ENCODE assay signal across 9 cellular contexts in the genomic region with DNA sequence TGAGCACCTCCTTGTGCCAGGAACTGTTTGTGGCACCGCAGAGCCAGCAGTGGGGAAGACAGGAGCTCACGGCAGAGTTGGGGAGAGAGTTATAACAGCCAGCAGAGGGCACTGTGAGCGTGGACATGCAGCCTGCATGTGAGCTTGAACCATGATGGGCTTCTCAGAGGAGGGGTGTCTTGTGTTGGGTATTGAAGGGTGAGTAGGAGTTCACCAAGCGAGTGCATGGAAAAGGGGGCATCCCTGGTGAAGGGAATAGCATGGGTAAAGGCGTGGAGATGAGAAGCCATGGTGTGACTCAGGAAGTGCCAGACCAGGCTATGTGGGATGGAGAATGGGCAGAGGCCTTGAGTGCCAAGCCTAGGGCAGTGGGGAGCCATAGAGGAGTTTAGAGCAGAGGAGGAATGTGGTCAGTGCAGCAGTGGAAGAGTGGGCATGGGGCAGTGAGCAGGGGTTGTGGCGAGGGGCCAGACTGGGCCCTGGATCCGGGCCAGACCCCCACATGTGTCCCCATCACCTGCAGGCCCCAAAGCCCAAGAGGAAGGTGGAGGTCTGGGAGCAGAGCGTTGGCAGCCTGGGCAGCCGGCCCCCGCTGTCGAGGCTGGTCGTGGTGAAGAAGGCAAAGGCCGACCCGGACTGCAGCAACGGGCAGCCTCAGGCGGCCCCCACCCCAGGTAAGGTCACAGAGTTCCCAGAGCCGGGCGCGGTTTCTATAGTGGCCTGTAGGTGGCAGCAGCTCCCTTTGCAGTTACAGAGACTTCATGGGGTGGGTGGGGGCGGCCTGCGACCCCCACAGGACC. TPM values are rescaled to one million over a fixed set of nuclear protein-coding genes. Genes with fewer than 3 reads are reported as not detected.
A peak's percentile ranks its signal among the peaks of the same experiment; 100 is the strongest.
DNase-seq lines count a peak whose midpoint lies in the region; ATAC-seq and TF ChIP-seq lines count a peak whose summit lies in the region.
"Had no signal": no experiment of that assay in that cellular context is flagged by ENCODE, and none has a peak within 500 bp of the region (broad histone marks: within the 10 kb centered on the region; RNA-seq: fewer than 3 reads in every experiment).

No MANE protein-coding gene starts in this region.

- H3K9me3 ChIP-seq in BE2C (0 out of 2 replicates have a peak, but pooled peaks cover 3% of the 10 kb centered on the region), HEK293 (ENCODE audit: control insufficient read depth, insufficient read depth, low read depth, low read length) (no peaks in the 10 kb centered on the region), psoas muscle (no peaks in the 10 kb centered on the region)

- POLR2A ChIA-PET in HEK293 (lab: Yijun Ruan, JAX) = interaction anchor here (0.7 to 1.2 kb wide), 10 partner anchors 37 to 258 kb away, joined by 3 to 13 read pairs (median 4); partner anchors contain the start of genes CHAF1A, FSD1, MPND and SH3GL1

- H3K27me3 ChIP-seq in BE2C (no peaks in the 10 kb centered on the region), psoas muscle (ENCODE audit: insufficient read depth in 3 of 3, low read length in 2 of 3) (no peaks in the 10 kb centered on the region)

- intact Hi-C loops in psoas muscle (cut with DNase I) = loop anchor here in 1 of 2 donors (2.0 to 10.0 kb wide), 2 partner anchors 88 to 258 kb away; no protein-coding TSS in a partner anchor

- H3K4me1 ChIP-seq in BE2C (no peaks in the 10 kb centered on the region; the same call in none of the 2 replicates), HEK293 (ENCODE audit: control insufficient read depth, insufficient read depth, low read length) (no peaks in the 10 kb centered on the region), psoas muscle (no peaks in the 10 kb centered on the region)

- H3K36me3 ChIP-seq in BE2C = peaks cover 28% of the 10 kb centered on the region
- peaks cover 20 to 32% of the 10 kb centered on the region in 2 experiments; a peak in 2 of 3 replicates for H3K36me3 ChIP-seq in HEK293 (ENCODE audit: control insufficient read depth in 2 of 2, insufficient read depth in 1 of 2, low read length in 2 of 2)
- peaks cover 10 to 91% of the 10 kb centered on the region in 2 donors for H3K36me3 ChIP-seq in psoas muscle (ENCODE audit: insufficient read depth in 1 of 2, low read depth in 1 of 2)

- WGBS in psoas muscle, 3 donors = 38 to 49% (median 38%) methylated on average over 18 to 21 of the region's 21 CpGs

- CTCF ChIA-PET in HEK293 (lab: Yijun Ruan, JAX) = interaction anchor here (0.5 to 4.3 kb wide), 53 partner anchors 9 to 1226 kb away, joined by 3 to 92 read pairs (median 5); partner anchors contain the start of genes CHAF1A, MPND, PLIN5 and SH3GL1

- TF ChIP-seq CTCF in BE2C (IDR thresholded peaks at IDR 0.05; ENCODE audit: low read depth, low read length) (peak; percentile 88), HEK293 (tag by site-specific recombination; IDR thresholded peaks at IDR 0.05) (peak; percentile 91), psoas muscle (IDR thresholded peaks at IDR 0.05) (peak; percentile 77)

- peak; percentile 49 to 82 (median 74) for ATAC-seq in psoas muscle

- DNase-seq in BE2C (peak; percentile 83), SHP77 treated with DMSO at 0.1 percent for 48 hours (lab: John Stamatoyannopoulos, UW) (peak; percentile 11), glomerular visceral epithelial cell (ENCODE audit: extremely low spot score) (peak; percentile 61), psoas muscle (peak; percentile 53 to 75), NCI-H1436 treated with DMSO at 0.1 percent for 48 hours (lab: John Stamatoyannopoulos, UW) (no peak), NCI-H1048 (lab: John Stamatoyannopoulos, UW) (no peak)
- DNase-seq in activated T-helper 9 cell treated with anti-CD3 and anti-CD28 coated beads, Interleukin-2, amount 50 U/mL, for 16 hours (ENCODE audit: low read depth) = peak; percentile 40

- no peak overlapping the region for H3K27ac ChIP-seq in HEK293 (ENCODE audit: extremely low read depth, low read depth, low read length)
- no peak overlapping the region for H3K27ac ChIP-seq in psoas muscle

- no peak overlapping the region for H3K4me3 ChIP-seq in BE2C (ENCODE audit: low read depth, low read length)
- H3K4me3 ChIP-seq in HEK293 (ENCODE audit: low read depth, low read length) = no peak overlapping the region
- H3K4me3 ChIP-seq in psoas muscle = no peak overlapping the region

TF ChIP-seq in HEK293, 187 proteins besides CTCF, POLR2A, EP300 and RAD21 (continues in another document):
- no peak for TF ChIP-seq ZSCAN23 (tag by site-specific recombination; IDR thresholded peaks at IDR 0.05)
- peak; percentile 17 for TF ChIP-seq ZBTB26 (tag by site-specific recombination; optimal IDR thresholded peaks at IDR 0.05)
- TF ChIP-seq ZFP3 (tag by site-specific recombination; IDR thresholded peaks at IDR 0.05; ENCODE audit: low read depth) = peak; percentile 100
- TF ChIP-seq ZFHX2 (tag by site-specific recombination; conservative IDR thresholded peaks at IDR 0.05) = peak; percentile 30; the same call in 1 of the 2 replicates
- TF ChIP-seq ZBTB48 (tag by site-specific recombination; IDR thresholded peaks at IDR 0.05) = 0 out of 2 replicates have a peak, but pooled peaks have one; percentile 15
- TF ChIP-seq GLIS1 (tag by site-specific recombination; IDR thresholded peaks at IDR 0.05) = peak; percentile 22; the same call in 1 of the 2 replicates
- peak; percentile 79; the same call in 1 of the 2 replicates for TF ChIP-seq GLIS2 (tag by site-specific recombination; IDR thresholded peaks at IDR 0.05)
- TF ChIP-seq ZNF24 (tag by site-specific recombination; IDR thresholded peaks at IDR 0.05) = 0 out of 2 replicates have a peak, but pooled peaks have one; percentile 30
- TF ChIP-seq ZNF621 (tag by site-specific recombination; IDR thresholded peaks at IDR 0.05) = no peak
- 0 out of 2 replicates have a peak, but pooled peaks have one; percentile 12 for TF ChIP-seq ZNF335 (tag by site-specific recombination; conservative IDR thresholded peaks at IDR 0.05)
- TF ChIP-seq ZNF341 (tag by site-specific recombination; IDR thresholded peaks at IDR 0.05; ENCODE audit: low read depth) = peak; percentile 59; the same call in 1 of the 2 replicates
- TF ChIP-seq, protein P1, sequence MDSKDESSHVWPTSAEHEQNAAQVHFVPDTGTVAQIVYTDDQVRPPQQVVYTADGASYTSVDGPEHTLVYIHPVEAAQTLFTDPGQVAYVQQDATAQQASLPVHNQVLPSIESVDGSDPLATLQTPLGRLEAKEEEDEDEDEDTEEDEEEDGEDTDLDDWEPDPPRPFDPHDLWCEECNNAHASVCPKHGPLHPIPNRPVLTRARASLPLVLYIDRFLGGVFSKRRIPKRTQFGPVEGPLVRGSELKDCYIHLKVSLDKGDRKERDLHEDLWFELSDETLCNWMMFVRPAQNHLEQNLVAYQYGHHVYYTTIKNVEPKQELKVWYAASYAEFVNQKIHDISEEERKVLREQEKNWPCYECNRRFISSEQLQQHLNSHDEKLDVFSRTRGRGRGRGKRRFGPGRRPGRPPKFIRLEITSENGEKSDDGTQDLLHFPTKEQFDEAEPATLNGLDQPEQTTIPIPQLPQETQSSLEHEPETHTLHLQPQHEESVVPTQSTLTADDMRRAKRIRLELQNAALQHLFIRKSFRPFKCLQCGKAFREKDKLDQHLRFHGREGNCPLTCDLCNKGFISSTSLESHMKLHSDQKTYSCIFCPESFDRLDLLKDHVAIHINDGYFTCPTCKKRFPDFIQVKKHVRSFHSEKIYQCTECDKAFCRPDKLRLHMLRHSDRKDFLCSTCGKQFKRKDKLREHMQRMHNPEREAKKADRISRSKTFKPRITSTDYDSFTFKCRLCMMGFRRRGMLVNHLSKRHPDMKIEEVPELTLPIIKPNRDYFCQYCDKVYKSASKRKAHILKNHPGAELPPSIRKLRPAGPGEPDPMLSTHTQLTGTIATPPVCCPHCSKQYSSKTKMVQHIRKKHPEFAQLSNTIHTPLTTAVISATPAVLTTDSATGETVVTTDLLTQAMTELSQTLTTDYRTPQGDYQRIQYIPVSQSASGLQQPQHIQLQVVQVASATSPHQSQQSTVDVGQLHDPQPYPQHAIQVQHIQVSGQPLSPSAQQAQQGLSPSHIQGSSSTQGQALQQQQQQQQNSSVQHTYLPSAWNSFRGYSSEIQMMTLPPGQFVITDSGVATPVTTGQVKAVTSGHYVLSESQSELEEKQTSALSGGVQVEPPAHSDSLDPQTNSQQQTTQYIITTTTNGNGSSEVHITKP (tag by site-specific recombination; IDR thresholded peaks at IDR 0.05) = peak; percentile 87
- no peak for TF ChIP-seq ZNF146 (tag by site-specific recombination; IDR thresholded peaks at IDR 0.05)
- TF ChIP-seq ZNF654 (tag by site-specific recombination; IDR thresholded peaks at IDR 0.05; ENCODE audit: low read depth) = peak; percentile 99
- TF ChIP-seq ZNF2 (tag by site-specific recombination; IDR thresholded peaks at IDR 0.05) = peak; percentile 84
- no peak for TF ChIP-seq ZSCAN30 (tag by site-specific recombination; IDR thresholded peaks at IDR 0.05)
- TF ChIP-seq, protein P2, sequence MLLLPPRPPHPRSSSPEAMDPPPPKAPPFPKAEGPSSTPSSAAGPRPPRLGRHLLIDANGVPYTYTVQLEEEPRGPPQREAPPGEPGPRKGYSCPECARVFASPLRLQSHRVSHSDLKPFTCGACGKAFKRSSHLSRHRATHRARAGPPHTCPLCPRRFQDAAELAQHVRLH (tag by site-specific recombination; IDR thresholded peaks at IDR 0.05) = peak; percentile 87

RNA-seq across cellular contexts. Expression of gene SHD, which starts 11.8 kb away (rescaled TPM):
- 431 TPM for polyA plus RNA-seq in BE2C (2012; ENCODE audit: insufficient read depth, insufficient read length, low read depth)
- 1 to 10 TPM in 1 of 4 donors, under 1 TPM in 2, not detected in 1; 0.42 to 1.6 (median 0.61) TPM for total RNA-seq in psoas muscle
- polyA plus RNA-seq in psoas muscle = 1 to 10 TPM in 1 of 3 donors, under 1 TPM in 2; 0.04 to 2.1 (median 0.08) TPM

RNA-seq across cellular contexts. Expression of gene YJU2, which starts 20.4 kb away (rescaled TPM):
- polyA plus RNA-seq in BE2C (2012; ENCODE audit: insufficient read depth, insufficient read length, low read depth) = 146 TPM
- total RNA-seq in psoas muscle = 10 to 100 TPM; 11.7 to 21.6 (median 14.5) TPM
- 10 to 100 TPM; 17.7 to 39.9 (median 27.4) TPM for polyA plus RNA-seq in psoas muscle

RNA-seq across cellular contexts. Expression of gene TMIGD2, which starts 34.9 kb away (rescaled TPM):
- 4.5 TPM for polyA plus RNA-seq in BE2C (2012; ENCODE audit: insufficient read depth, insufficient read length, low read depth)
- under 1 TPM in 1 of 4 donors, not detected in 3; 0.20 TPM for total RNA-seq in psoas muscle
- polyA plus RNA-seq in psoas muscle = under 1 TPM in 2 of 3 donors, not detected in 1; 0.10 to 0.18 TPM
- total RNA-seq: temporal lobe had no signal

RNA-seq across cellular contexts. Expression of gene FSD1, which starts 37.1 kb away (rescaled TPM):
- polyA plus RNA-seq in BE2C (2012; ENCODE audit: insufficient read depth, insufficient read length, low read depth) = 152 TPM
- not detected for total RNA-seq in psoas muscle
- polyA plus RNA-seq in psoas muscle = under 1 TPM in 1 of 3 donors, not detected in 2; 0.08 TPM

RNA-seq across cellular contexts. Expression of gene EBI3, which starts 38.0 kb away (rescaled TPM):
- polyA plus RNA-seq in BE2C (2012; ENCODE audit: insufficient read depth, insufficient read length, low read depth) = not detected
- total RNA-seq in psoas muscle = under 1 TPM; 0.48 to 0.64 (median 0.58) TPM
- polyA plus RNA-seq in psoas muscle = under 1 TPM; 0.19 to 0.77 (median 0.27) TPM

Comparison
In these comparisons a context has a peak if more than half of its experiments do, and no peak if none do; other contexts are left out.
1. DNase-seq: peak in BE2C (single experiment), SHP77 treated with DMSO at 0.1 percent for 48 hours (single experiment), activated T-helper 9 cell treated with anti-CD3 and anti-CD28 coated beads, Interleukin-2, amount 50 U/mL, for 16 hours (single experiment), glomerular visceral epithelial cell (single experiment) and psoas muscle (2 of 2); none in NCI-H1436 treated with DMSO at 0.1 percent for 48 hours (single experiment) and NCI-H1048 (single experiment).
2. Peak in every context shown above with its lines, with median percentiles within 50 percentile points of each other: CTCF ChIP-seq.